29 cellular contexts compared by ENCODE assay signal in genomic region chr3:179276743-179277142, GRCh38.
"Had no signal": no experiment of that assay in that cellular context is flagged by ENCODE, and none has a peak within 500 bp of the region (broad histone marks: within the 10 kb centered on the region; RNA-seq: fewer than 3 reads in every experiment).

No MANE protein-coding gene starts in this region.

- H3K4me1 Mint-ChIP-seq: endodermal cell had no signal

- H3K9me3 Mint-ChIP-seq: dendritic cell treated with granulocyte-macrophage colony-stimulating factor and Interleukin-4, amounts not matched to agents 40 ng/mL and 50 ng/mL, for 4 days; effector memory CD8-positive, alpha-beta T cell; endodermal cell had no signal

- H3K4me1 ChIP-seq: colonic mucosa, esophagus muscularis mucosa, esophagus squamous epithelium, foreskin keratinocyte, gastrocnemius medialis, gastroesophageal sphincter, heart left ventricle had no signal

- H3K4me3 ChIP-seq: colonic mucosa, coronary artery, dorsolateral prefrontal cortex, esophagus muscularis mucosa, esophagus squamous epithelium, gastrocnemius medialis, gastroesophageal sphincter, heart left ventricle, heart right ventricle had no signal

- ATAC-seq: effector memory CD8-positive, alpha-beta T cell; esophagus mucosa; foreskin keratinocyte; gastrocnemius medialis; gastroesophageal sphincter; heart left ventricle; heart right ventricle had no signal

- DNase-seq: colonic mucosa; cortex of kidney; dermis blood vessel endothelial cell; dorsolateral prefrontal cortex; effector CD4-positive, alpha-beta T cell; effector CD8-positive, alpha-beta T cell; effector memory CD4-positive, alpha-beta T cell; effector memory CD8-positive, alpha-beta T cell; endodermal cell; erythroblast; esophagus squamous epithelium; foreskin fibroblast; foreskin keratinocyte; foreskin melanocyte; gastrocnemius medialis; glutamatergic neuron; head of caudate nucleus; heart left ventricle; heart right ventricle had no signal

- H3K9me3 ChIP-seq: colonic mucosa, esophagus muscularis mucosa, esophagus squamous epithelium, gastrocnemius medialis, gastroesophageal sphincter, heart left ventricle, heart right ventricle had no signal

- FAIRE-seq: colon, endometrium, endothelial cell of umbilical vein, frontal cortex had no signal

- H3K27me3 Mint-ChIP-seq: dendritic cell treated with granulocyte-macrophage colony-stimulating factor and Interleukin-4, amounts not matched to agents 40 ng/mL and 50 ng/mL, for 4 days had no signal

- H3K27me3 ChIP-seq: colonic mucosa, esophagus muscularis mucosa, gastrocnemius medialis, heart left ventricle had no signal

- H3K27ac ChIP-seq: colonic mucosa, coronary artery, dorsolateral prefrontal cortex, epithelial cell of prostate, esophagus muscularis mucosa, esophagus squamous epithelium, foreskin keratinocyte, gastrocnemius medialis, gastroesophageal sphincter, heart left ventricle, heart right ventricle had no signal

- H3K4me3 Mint-ChIP-seq: dendritic cell treated with granulocyte-macrophage colony-stimulating factor and Interleukin-4, amounts not matched to agents 40 ng/mL and 50 ng/mL, for 4 days; effector memory CD8-positive, alpha-beta T cell; endodermal cell had no signal

- H3K36me3 ChIP-seq: colonic mucosa, esophagus muscularis mucosa, esophagus squamous epithelium, gastrocnemius medialis, gastroesophageal sphincter, heart left ventricle, heart right ventricle had no signal

- H3K27ac Mint-ChIP-seq: dendritic cell treated with granulocyte-macrophage colony-stimulating factor and Interleukin-4, amounts not matched to agents 40 ng/mL and 50 ng/mL, for 4 days; effector memory CD8-positive, alpha-beta T cell; endodermal cell had no signal
